ENCODE assay signal across 7 cellular contexts in the genomic region with DNA sequence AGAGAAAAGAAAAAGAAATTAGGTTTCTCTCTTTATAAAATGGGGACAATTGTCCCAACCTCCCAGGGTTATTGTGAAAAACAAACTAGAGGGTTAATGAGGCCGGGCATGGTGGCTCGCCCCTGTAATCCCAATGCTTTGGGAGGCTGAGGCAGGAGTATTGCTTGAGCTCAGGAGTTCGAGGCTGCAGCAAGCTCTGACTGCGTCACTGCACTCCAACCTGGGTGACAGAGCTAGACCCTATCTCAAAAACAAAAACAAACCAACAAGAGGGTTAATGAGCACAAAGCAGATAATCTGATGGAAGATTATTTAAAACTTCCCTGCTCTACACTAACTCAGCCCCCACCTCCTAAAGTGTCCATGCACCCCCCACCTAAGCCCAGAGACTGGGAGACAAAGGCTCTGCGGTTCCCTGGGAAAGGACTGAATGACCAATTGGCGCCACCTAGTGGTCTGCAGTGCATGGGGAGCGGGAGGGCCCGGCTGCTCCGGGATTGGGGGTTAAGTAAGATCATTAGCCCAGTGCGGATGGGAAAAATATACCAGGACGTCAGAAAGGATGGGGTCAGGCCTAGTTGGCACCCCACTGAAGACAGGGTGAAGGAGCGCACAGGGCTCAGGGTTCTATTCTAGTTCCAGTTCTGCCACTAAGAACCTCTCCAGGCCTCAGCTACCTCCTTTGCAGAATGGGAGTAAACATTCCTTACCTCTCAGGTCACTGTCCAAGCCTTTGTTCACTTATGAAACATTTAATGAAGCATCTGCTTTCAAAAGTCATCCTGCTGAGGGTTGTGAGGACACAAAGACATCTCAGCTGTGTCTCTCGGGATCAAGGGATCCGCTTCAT. TPM values are rescaled to one million over a fixed set of nuclear protein-coding genes. Genes with fewer than 3 reads are reported as not detected.
DNase-seq lines count a peak whose midpoint lies in the region; ATAC-seq, FAIRE-seq and TF ChIP-seq lines count a peak whose summit lies in the region.

No MANE protein-coding gene starts in this region.

- H3K9me3 ChIP-seq in ascending aorta, result no peaks in the 10 kb centered on the region

- H3K27ac ChIP-seq in ascending aorta, result no peak overlapping the region

- peak; percentile 80 for FAIRE-seq in GM12891 (lab: Jason Lieb, UNC)

- peak; percentile 76 to 94 (median 92) for TF ChIP-seq CTCF in ascending aorta (IDR thresholded peaks at IDR 0.05)
- peak; percentile 95 for TF ChIP-seq CTCF in retinal pigment epithelial cell (conservative IDR thresholded peaks at IDR 0.05; ENCODE audit: low read depth, low read length)

- no peaks in the 10 kb centered on the region for H3K27me3 ChIP-seq in ascending aorta

- ATAC-seq in HG03159 (IDR thresholded peaks at IDR 0.05; ENCODE audit: unreplicated experiment), result no peak

- peak; percentile 72 for DNase-seq in GM12891 (ENCODE audit: insufficient read length, low spot score)
- DNase-seq in NCI-H146 treated with DMSO at 0.1 percent for 48 hours (lab: John Stamatoyannopoulos, UW; ENCODE audit: unreplicated experiment), result peak; percentile 39
- peak; percentile 19 for DNase-seq in T-helper 22 cell (ENCODE audit: low read depth)
- peak in 1 of 2 donors; percentile 85 for DNase-seq in ascending aorta (ENCODE audit: low spot score in 2 of 2)
- peak; percentile 49 to 61 for DNase-seq in hippocampal formation (lab: John Stamatoyannopoulos, UW)
- DNase-seq in retinal pigment epithelial cell (ENCODE audit: low read depth), result no peak

- no peak overlapping the region for H3K4me3 ChIP-seq in ascending aorta
- H3K4me3 ChIP-seq in retinal pigment epithelial cell (ENCODE audit: low read length), result no peak overlapping the region

- no peaks in the 10 kb centered on the region for H3K36me3 ChIP-seq in ascending aorta

- H3K4me1 ChIP-seq in ascending aorta, result peaks cover 0 to 3% of the 10 kb centered on the region in 2 donors

- intact Hi-C loops in ascending aorta (cut with DNase I), result loop anchor here (1.0 to 2.0 kb wide), 2 partner anchors 79 to 123 kb away; no protein-coding TSS in a partner anchor

- TF ChIP-seq POLR2A in GM12891 (IDR thresholded peaks at IDR 0.05; ENCODE audit: low read depth, low read length), result no peak

TF ChIP-seq in GM12891, 5 proteins besides CTCF, POLR2A, EP300 and RAD21:
- TF ChIP-seq POU2F2 (IDR thresholded peaks at IDR 0.05; ENCODE audit: low read depth, low read length) (no peak), POLR2AphosphoS5 (IDR thresholded peaks at IDR 0.05; ENCODE audit: low read depth, low read length) (no peak), TAF1 (IDR thresholded peaks at IDR 0.05; ENCODE audit: low read depth, low read length) (no peak), PAX5 (IDR thresholded peaks at IDR 0.05; ENCODE audit: insufficient read depth, low read length, severe bottlenecking) (no peak), SPI1 (IDR thresholded peaks at IDR 0.05; ENCODE audit: low read depth, low read length) (no peak)
TF ChIP-seq in GM12891: peak in this region for 0.

RNA-seq across cellular contexts. Expression of a gene that starts 15.6 kb away (rescaled TPM):
- polyA plus RNA-seq in GM12891 (2012; ENCODE audit: low read depth, missing spikeins), result 20.0 TPM
- total RNA-seq in ascending aorta, result not detected

RNA-seq across cellular contexts. Expression of a gene that starts 31.8 kb away (rescaled TPM):
- polyA plus RNA-seq in GM12891 (2012; ENCODE audit: low read depth, missing spikeins), result 14.7 TPM
- total RNA-seq in ascending aorta, result 41.4 TPM

RNA-seq across cellular contexts. Expression of a gene that starts 34.5 kb away (rescaled TPM):
- 0.21 TPM for polyA plus RNA-seq in GM12891 (2012; ENCODE audit: low read depth, missing spikeins)
- total RNA-seq in ascending aorta, result not detected
